30 cellular contexts compared by ENCODE assay signal in genomic region chr10:99564361-99564760, GRCh38. TPM values are rescaled to one million over a fixed set of nuclear protein-coding genes. Genes with fewer than 3 reads are reported as not detected.
"Had no signal": no experiment of that assay in that cellular context is flagged by ENCODE, and none has a peak within 500 bp of the region (broad histone marks: within the 10 kb centered on the region; RNA-seq: fewer than 3 reads in every experiment).

No MANE protein-coding gene starts in this region.

- H3K36me3 Mint-ChIP-seq: immature natural killer cell; mesothelial cell of epicardium; naive thymus-derived CD4-positive, alpha-beta T cell; natural killer cell treated with Interleukin-12 subunit alpha and Interleukin-12 subunit beta and Interleukin-15 and Interleukin-18, amount 100 ng/mL, for 72 hours; stimulated activated memory B cell treated with anti-CD40 and anti-IgM and Interleukin-4, amounts not matched to agents 10 μg/mL and 1 μg/mL and 100 μg/mL, for 72 hours; type B pancreatic cell had no signal

- FAIRE-seq: islet of Langerhans, kidney had no signal

- H3K9me3 Mint-ChIP-seq: immature natural killer cell; mesothelial cell of epicardium; natural killer cell treated with Interleukin-12 subunit alpha and Interleukin-12 subunit beta and Interleukin-15 and Interleukin-18, amount 100 ng/mL, for 72 hours; stimulated activated memory B cell treated with anti-CD40 and anti-IgM and Interleukin-4, amounts not matched to agents 10 μg/mL and 1 μg/mL and 100 μg/mL, for 72 hours; stimulated activated naive CD8-positive, alpha-beta T cell treated with anti-CD3 and anti-CD28 coated beads, Interleukin-15, amount 100 ng/mL, for 72 hours; type B pancreatic cell had no signal

- H3K36me3 ChIP-seq: left ventricle myocardium inferior, ovary, right atrium auricular region, right lobe of liver, tibial nerve, vagina had no signal

- H3K4me3 ChIP-seq: left ventricle myocardium inferior, lung, ovary, right atrium auricular region, right lobe of liver, smooth muscle cell, tibial nerve, vagina had no signal

- H3K27me3 ChIP-seq: ovary, right atrium auricular region, right lobe of liver, vagina had no signal

- H3K4me1 Mint-ChIP-seq: immature natural killer cell; naive thymus-derived CD4-positive, alpha-beta T cell; stimulated activated naive CD8-positive, alpha-beta T cell treated with anti-CD3 and anti-CD28 coated beads, Interleukin-15, amount 100 ng/mL, for 72 hours had no signal

- H3K4me3 Mint-ChIP-seq: immature natural killer cell; mesothelial cell of epicardium; naive thymus-derived CD4-positive, alpha-beta T cell; natural killer cell treated with Interleukin-12 subunit alpha and Interleukin-12 subunit beta and Interleukin-15 and Interleukin-18, amount 100 ng/mL, for 72 hours; stimulated activated memory B cell treated with anti-CD40 and anti-IgM and Interleukin-4, amounts not matched to agents 10 μg/mL and 1 μg/mL and 100 μg/mL, for 72 hours; stimulated activated naive CD8-positive, alpha-beta T cell treated with anti-CD3 and anti-CD28 coated beads, Interleukin-15, amount 100 ng/mL, for 72 hours; type B pancreatic cell had no signal

- H3K27me3 Mint-ChIP-seq: stimulated activated memory B cell treated with anti-CD40 and anti-IgM and Interleukin-4, amounts not matched to agents 10 μg/mL and 1 μg/mL and 100 μg/mL, for 72 hours had no signal

- DNase-seq: immature natural killer cell; kidney; left ventricle myocardium inferior; mesendoderm; naive thymus-derived CD4-positive, alpha-beta T cell; ovary; right lobe of liver; stimulated activated CD4-positive, alpha-beta T cell treated with anti-CD3 and anti-CD28 coated beads, Interleukin-1b, Interleukin-23, amount 100 ng/mL, for 48 hours; stimulated activated CD4-positive, alpha-beta T cell treated with anti-CD3 and anti-CD28 coated beads, Interleukin-2, amount 100 ng/mL, for 48 hours; stimulated activated CD4-positive, alpha-beta T cell treated with anti-CD3 and anti-CD28 coated beads, Interleukin-4, amount 100 ng/mL, for 4 hours; stimulated activated CD8-positive, alpha-beta memory T cell treated with anti-CD3 and anti-CD28 coated beads, Interleukin-4, amount 100 ng/mL, for 48 hours; stimulated activated naive CD4-positive, alpha-beta T cell treated with Interleukin-2 at 50 U/mL for 16 hours; stimulated activated naive CD8-positive, alpha-beta T cell treated with anti-CD3 and anti-CD28 coated beads, Interleukin-15, amount 100 ng/mL, for 72 hours; substantia nigra had no signal

- H3K27ac Mint-ChIP-seq: immature natural killer cell; mesothelial cell of epicardium; naive thymus-derived CD4-positive, alpha-beta T cell; natural killer cell treated with Interleukin-12 subunit alpha and Interleukin-12 subunit beta and Interleukin-15 and Interleukin-18, amount 100 ng/mL, for 72 hours; progenitor cell of endocrine pancreas; stimulated activated memory B cell treated with anti-CD40 and anti-IgM and Interleukin-4, amounts not matched to agents 10 μg/mL and 1 μg/mL and 100 μg/mL, for 72 hours; type B pancreatic cell had no signal

RNA-seq across cellular contexts. Expression of gene NKX2-3, which starts 31.6 kb away (rescaled TPM):
- total RNA-seq: kidney; left ventricle myocardium inferior; lower leg skin; lung; mesothelial cell of epicardium; mononuclear cell; myocyte; naive thymus-derived CD4-positive, alpha-beta T cell; natural killer cell treated with Interleukin-12 subunit alpha and Interleukin-12 subunit beta and Interleukin-15 and Interleukin-18, amount 100 ng/mL, for 72 hours; progenitor cell of endocrine pancreas; renal cortical epithelial cell; right atrium auricular region; smooth muscle cell; tibial nerve; ureter; vagina had no signal
